21 cellular contexts compared by ENCODE assay signal in the genomic region with DNA sequence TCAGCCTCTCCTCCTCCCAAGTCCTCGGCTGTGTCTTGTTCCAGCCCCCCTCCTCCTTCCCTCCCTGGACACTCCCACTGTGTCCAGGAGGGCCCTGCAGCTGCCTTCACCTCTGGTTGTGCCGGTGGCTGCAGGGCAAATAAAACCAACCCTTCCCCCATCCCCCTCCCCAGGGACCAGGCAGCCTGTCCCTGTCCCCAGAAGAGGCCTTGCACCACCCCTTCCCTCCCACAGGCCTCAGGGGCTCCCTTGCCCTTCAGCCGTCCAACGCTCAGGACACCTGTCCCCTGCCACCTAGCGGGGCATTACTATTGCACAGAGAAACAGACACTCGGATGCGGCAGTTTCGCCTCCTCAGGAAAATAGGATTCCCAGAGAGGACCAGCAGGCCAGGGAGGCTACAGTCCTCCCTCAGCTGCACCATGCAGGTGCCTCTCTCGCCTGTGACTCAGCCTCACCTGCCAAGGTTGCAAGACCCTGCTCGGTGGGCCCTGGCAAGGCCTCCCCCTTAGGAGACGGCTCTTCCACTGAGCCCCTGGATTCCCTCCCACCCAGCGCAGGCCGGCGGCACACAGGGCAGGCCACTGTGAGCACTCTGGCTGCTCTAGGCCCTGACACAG. TPM values are rescaled to one million over a fixed set of nuclear protein-coding genes. Genes with fewer than 3 reads are reported as not detected.
A peak's percentile ranks its signal among the peaks of the same experiment; 100 is the strongest.
DNase-seq lines count a peak whose midpoint lies in the region; ATAC-seq and TF ChIP-seq lines count a peak whose summit lies in the region.
"Had no signal": no experiment of that assay in that cellular context is flagged by ENCODE, and none has a peak within 500 bp of the region (broad histone marks: within the 10 kb centered on the region; RNA-seq: fewer than 3 reads in every experiment).

No MANE protein-coding gene starts in this region.

- TF ChIP-seq CTCF in adrenal gland (IDR thresholded peaks at IDR 0.05): no peak
- TF ChIP-seq CTCF in right lobe of liver (IDR thresholded peaks at IDR 0.05): no peak
- no peak for TF ChIP-seq CTCF in testis (IDR thresholded peaks at IDR 0.05)

- H3K36me3 ChIP-seq in adrenal gland (replicated peaks in 1 of 2): no peaks in the 10 kb centered on the region
- H3K36me3 ChIP-seq in right lobe of liver: no peaks in the 10 kb centered on the region
- H3K36me3 ChIP-seq in testis (ENCODE audit: low read depth, missing control alignments): no peaks in the 10 kb centered on the region
- H3K36me3 ChIP-seq: prostate gland, vagina had no signal

- H3K9me3 ChIP-seq in adrenal gland (replicated peaks in 1 of 3): no peaks in the 10 kb centered on the region
- H3K9me3 ChIP-seq in right lobe of liver: no peaks in the 10 kb centered on the region
- H3K9me3 ChIP-seq in testis: no peaks in the 10 kb centered on the region
- H3K9me3 ChIP-seq: prostate gland, vagina had no signal

- no peak overlapping the region for H3K27ac ChIP-seq in adrenal gland
- no peak overlapping the region for H3K27ac ChIP-seq in right lobe of liver
- no peak overlapping the region for H3K27ac ChIP-seq in testis
- H3K27ac ChIP-seq: hepatocyte, prostate gland, vagina had no signal

- H3K27me3 ChIP-seq in adrenal gland (no peaks in the 10 kb centered on the region), right lobe of liver (no peaks in the 10 kb centered on the region), testis (no peaks in the 10 kb centered on the region)
- H3K27me3 ChIP-seq: hepatocyte, vagina had no signal

- ATAC-seq in right lobe of liver: no peak
- no peak for ATAC-seq in HG02938 (IDR thresholded peaks at IDR 0.05; ENCODE audit: unreplicated experiment)
- ATAC-seq: CD8-positive, alpha-beta T cell; effector memory CD8-positive, alpha-beta T cell; stimulated activated naive CD8-positive, alpha-beta T cell treated with anti-CD3 and anti-CD28 coated beads, Interleukin-15, amount 100 ng/mL, for 72 hours had no signal

- DNase-seq in activated gamma-delta T cell treated with Interleukin-2 at 50 U/mL for 16 hours (peak; percentile 0), activated gamma-delta T cell (lab: John Stamatoyannopoulos, UW) (no peak), adrenal gland (peak in 5 of 7 donors; percentile 11 to 34 (median 13)), right lobe of liver (peak; percentile 8 to 49 (median 39)), testis (peak; percentile 12), epidermal melanocyte (ENCODE audit: insufficient read length, low spot score) (no peak), NCI-H187 treated with DMSO at 0.1 percent for 48 hours (lab: John Stamatoyannopoulos, UW) (no peak)
- DNase-seq: ACHN; activated CD4-positive, CD25-positive, alpha-beta regulatory T cell; central memory CD4-positive, alpha-beta T cell; DND-41; effector memory CD8-positive, alpha-beta T cell; HFFc6; kidney glomerular epithelial cell; stimulated activated CD4-positive, alpha-beta T cell treated with anti-CD3 and anti-CD28 coated beads, Interleukin-15, amount 100 ng/mL, for 24 hours; stimulated activated naive CD8-positive, alpha-beta T cell treated with anti-CD3 and anti-CD28 coated beads, Interleukin-15, amount 100 ng/mL, for 72 hours had no signal

- WGBS in adrenal gland, 4 donors: 90 to 96% (median 92%) methylated on average over 10 to 14 of the region's 14 CpGs
- WGBS in right lobe of liver (ENCODE audit: insufficient coverage, low coverage, low lambda C conversion rate, missing lambda C conversion rate): 72% methylated on average over 5 of the region's 14 CpGs
- WGBS in testis, 2 donors: 83 to 89% methylated on average over 8 to 14 of the region's 14 CpGs

- H3K4me3 ChIP-seq in adrenal gland: no peak overlapping the region
- no peak overlapping the region for H3K4me3 ChIP-seq in right lobe of liver
- H3K4me3 ChIP-seq in testis: no peak overlapping the region
- H3K4me3 ChIP-seq: hepatocyte, prostate gland, vagina had no signal

- peaks cover 10 to 12% of the 10 kb centered on the region in 2 donors for H3K4me1 ChIP-seq in adrenal gland (replicated peaks in 1 of 2)
- no peaks in the 10 kb centered on the region for H3K4me1 ChIP-seq in right lobe of liver
- H3K4me1 ChIP-seq in testis: peaks cover 6% of the 10 kb centered on the region
- H3K4me1 ChIP-seq: prostate gland had no signal

- no peak for TF ChIP-seq POLR2A in adrenal gland (IDR thresholded peaks at IDR 0.05)
- TF ChIP-seq POLR2A in right lobe of liver (IDR thresholded peaks at IDR 0.05): no peak
- TF ChIP-seq POLR2A in testis (IDR thresholded peaks at IDR 0.05): no peak

- intact Hi-C loops in adrenal gland (cut with DNase I) (loop anchor here in 1 of 2 donors (5.0 kb wide), 2 partner anchors 43 to 83 kb away; no protein-coding TSS in a partner anchor), right lobe of liver (cut with DNase I) (no loop called here), testis (cut with DNase I; ENCODE audit: low total_unique reads) (no loop called here)

RNA-seq across cellular contexts. Expression of gene GPC1, which starts 5.5 kb away (rescaled TPM):
- total RNA-seq in adrenal gland (100 to 1,000 TPM in 7 of 8 donors, 10 to 100 TPM in 1; 75.1 to 202 (median 143) TPM), right lobe of liver (10 to 100 TPM; 20.7 to 44.5 (median 27.8) TPM), testis (100 to 1,000 TPM; 244 to 479 TPM)
- polyA plus RNA-seq in adrenal gland (10 to 100 TPM; 13.4 to 97.6 (median 70.9) TPM), testis (ENCODE audit: insufficient read depth, low read depth, low replicate concordance) (74.2 TPM)

Comparison
In these comparisons a context has a peak if more than half of its experiments do, and no peak if none do; other contexts are left out.
1. DNase-seq: peak in activated gamma-delta T cell treated with Interleukin-2 at 50 U/mL for 16 hours (single experiment), adrenal gland (5 of 7), right lobe of liver (3 of 3) and testis (single experiment); none in activated gamma-delta T cell (single experiment), epidermal melanocyte (single experiment) and NCI-H187 treated with DMSO at 0.1 percent for 48 hours (single experiment).